In genomic region chr10:6957851-6958250, GRCh38 we compare ENCODE assay signal across 20 cellular contexts.
A peak's percentile ranks its signal among the peaks of the same experiment; 100 is the strongest.
DNase-seq lines count a peak whose midpoint lies in the region; ATAC-seq and TF ChIP-seq lines count a peak whose summit lies in the region.
"Had no signal": no experiment of that assay in that cellular context is flagged by ENCODE, and none has a peak within 500 bp of the region (broad histone marks: within the 10 kb centered on the region; RNA-seq: fewer than 3 reads in every experiment).

No MANE protein-coding gene starts in this region.

- H3K9me3 ChIP-seq in DND-41 (ENCODE audit: insufficient read depth, low read length, severe bottlenecking) (no peaks in the 10 kb centered on the region), Loucy (ENCODE audit: insufficient read depth, low read depth, low read length) (no peaks in the 10 kb centered on the region)
- H3K9me3 ChIP-seq: A549, SJSA1 had no signal

- H3K36me3 Mint-ChIP-seq in effector memory CD8-positive, alpha-beta T cell (ENCODE audit: insufficient read depth) = peaks cover 2% of the 10 kb centered on the region
- H3K36me3 Mint-ChIP-seq in natural killer cell treated with Interleukin-12 subunit alpha and Interleukin-12 subunit beta and Interleukin-15 and Interleukin-18, amount 100 ng/mL, for 72 hours = no peaks in the 10 kb centered on the region
- no peaks in the 10 kb centered on the region for H3K36me3 Mint-ChIP-seq in chondrocyte (ENCODE audit: low read depth)
- no peaks in the 10 kb centered on the region for H3K36me3 Mint-ChIP-seq in activated naive CD4-positive, alpha-beta T cell treated with anti-CD3 and anti-CD28 coated beads, Interleukin-2, amount 10 ng/mL, durations not matched to agents 7 days and 5 days
- H3K36me3 Mint-ChIP-seq: CD14-positive monocyte had no signal

- peak overlapping the region; percentile 51 to 59 for H3K4me3 Mint-ChIP-seq in effector memory CD8-positive, alpha-beta T cell
- H3K4me3 Mint-ChIP-seq in natural killer cell treated with Interleukin-12 subunit alpha and Interleukin-12 subunit beta and Interleukin-15 and Interleukin-18, amount 100 ng/mL, for 72 hours = peak overlapping the region; percentile 39
- no peak overlapping the region for H3K4me3 Mint-ChIP-seq in chondrocyte (ENCODE audit: unreplicated experiment)
- H3K4me3 Mint-ChIP-seq in activated naive CD4-positive, alpha-beta T cell treated with anti-CD3 and anti-CD28 coated beads, Interleukin-2, amount 10 ng/mL, durations not matched to agents 7 days and 5 days = no peak overlapping the region
- H3K4me3 Mint-ChIP-seq: CD14-positive monocyte, H9 had no signal

- no peak for DNase-seq in DND-41
- no peak for DNase-seq in effector memory CD8-positive, alpha-beta T cell
- DNase-seq in natural killer cell treated with Interleukin-12 subunit alpha and Interleukin-12 subunit beta and Interleukin-15 and Interleukin-18, amount 100 ng/mL, for 72 hours (ENCODE audit: low spot score) = no peak
- DNase-seq in chondrocyte (ENCODE audit: low spot score) = no peak
- DNase-seq in activated naive CD4-positive, alpha-beta T cell treated with anti-CD3 and anti-CD28 coated beads, Interleukin-2, amount 10 ng/mL, durations not matched to agents 7 days and 5 days = no peak
- DNase-seq: Calu3, DMS79 treated with DMSO at 0.1 percent for 48 hours, H9, NCI-H1105 treated with DMSO at 0.1 percent for 48 hours, NCI-H2029, NCI-H446, NCI-H524 treated with DMSO at 0.1 percent for 48 hours, NCI-H774, Right ventricle myocardium superior had no signal

- H2AFZ ChIP-seq in DND-41 (ENCODE audit: low read depth, low read length) (no peak overlapping the region), Loucy (ENCODE audit: low read length) (peak overlapping the region; percentile 32; the same call in 1 of the 2 replicates)

- H3K27ac ChIP-seq in DND-41 (ENCODE audit: low read length) = peak overlapping the region; percentile 29; the same call in 1 of the 2 replicates
- H3K27ac ChIP-seq: A549, SJSA1 had no signal

- H3K79me2 ChIP-seq in DND-41 (ENCODE audit: insufficient read depth, low read length) = no peaks in the 10 kb centered on the region
- no peaks in the 10 kb centered on the region for H3K79me2 ChIP-seq in Loucy (ENCODE audit: insufficient read depth, low read length)

- no peaks in the 10 kb centered on the region for H3K9me3 Mint-ChIP-seq in effector memory CD8-positive, alpha-beta T cell
- H3K9me3 Mint-ChIP-seq in natural killer cell treated with Interleukin-12 subunit alpha and Interleukin-12 subunit beta and Interleukin-15 and Interleukin-18, amount 100 ng/mL, for 72 hours = no peaks in the 10 kb centered on the region
- no peaks in the 10 kb centered on the region for H3K9me3 Mint-ChIP-seq in chondrocyte (ENCODE audit: low read depth)
- H3K9me3 Mint-ChIP-seq in activated naive CD4-positive, alpha-beta T cell treated with anti-CD3 and anti-CD28 coated beads, Interleukin-2, amount 10 ng/mL, durations not matched to agents 7 days and 5 days = no peaks in the 10 kb centered on the region
- H3K9me3 Mint-ChIP-seq: H9 had no signal

- H3K9me2 ChIP-seq in Loucy (replicated peaks; ENCODE audit: low read depth, low read length) = no peaks in the 10 kb centered on the region

- H3K4me2 ChIP-seq in DND-41 (ENCODE audit: insufficient read depth, low read length) (no peak overlapping the region), Loucy (ENCODE audit: low read depth, low read length, poor library complexity, severe bottlenecking) (peak overlapping the region; percentile 74)
- H3K4me2 ChIP-seq: A549 had no signal

- H3F3A ChIP-seq in Loucy (ENCODE audit: low read depth) = peaks cover 14% of the 10 kb centered on the region

- no peaks in the 10 kb centered on the region for H3K27me3 ChIP-seq in DND-41 (ENCODE audit: insufficient read depth, low read length, poor library complexity)
- no peaks in the 10 kb centered on the region for H3K27me3 ChIP-seq in Loucy (ENCODE audit: insufficient read depth, low read length, poor library complexity, severe bottlenecking)
- H3K27me3 ChIP-seq: SJSA1 had no signal

- H3K36me3 ChIP-seq in DND-41 (ENCODE audit: insufficient read depth, low read length) (no peaks in the 10 kb centered on the region), Loucy (ENCODE audit: insufficient read depth, low read length) (no peaks in the 10 kb centered on the region)
- H3K36me3 ChIP-seq: SJSA1 had no signal

- peaks cover 28 to 34% of the 10 kb centered on the region in 2 donors for H3K4me1 Mint-ChIP-seq in effector memory CD8-positive, alpha-beta T cell (ENCODE audit: low read depth in 2 of 2)
- peaks cover 25 to 45% of the 10 kb centered on the region in 2 donors for H3K4me1 Mint-ChIP-seq in natural killer cell treated with Interleukin-12 subunit alpha and Interleukin-12 subunit beta and Interleukin-15 and Interleukin-18, amount 100 ng/mL, for 72 hours (ENCODE audit: low read depth in 2 of 2)
- peaks cover 12% of the 10 kb centered on the region for H3K4me1 Mint-ChIP-seq in chondrocyte (ENCODE audit: low read depth)
- H3K4me1 Mint-ChIP-seq in activated naive CD4-positive, alpha-beta T cell treated with anti-CD3 and anti-CD28 coated beads, Interleukin-2, amount 10 ng/mL, durations not matched to agents 7 days and 5 days = peaks cover 12% of the 10 kb centered on the region

- H4K20me1 ChIP-seq in DND-41 (ENCODE audit: insufficient read depth, low read length) = no peaks in the 10 kb centered on the region
- no peaks in the 10 kb centered on the region for H4K20me1 ChIP-seq in Loucy (ENCODE audit: insufficient read depth, low read length, poor library complexity, severe bottlenecking)

- H3K4me1 ChIP-seq in DND-41 (ENCODE audit: insufficient read depth, low read length) (peaks cover 27% of the 10 kb centered on the region), Loucy (ENCODE audit: insufficient read depth, low read length, poor library complexity, severe bottlenecking) (peaks cover 69% of the 10 kb centered on the region)
- H3K4me1 ChIP-seq: A549, SJSA1 had no signal

- H3K4me3 ChIP-seq in DND-41 (ENCODE audit: low read depth in 1 of 2, low read length in 2 of 2) (no peak overlapping the region), Loucy (ENCODE audit: low read length, poor library complexity, severe bottlenecking) (peak overlapping the region; percentile 57)
- H3K4me3 ChIP-seq: A549, SJSA1 had no signal

- CTCF ChIA-PET in activated naive CD4-positive, alpha-beta T cell treated with anti-CD3 and anti-CD28 coated beads, Interleukin-2, amount 10 ng/mL, durations not matched to agents 7 days and 5 days (lab: Charles Lee) = no interaction called here

- H3K9ac ChIP-seq in DND-41 (ENCODE audit: low read depth, low read length) (no peak overlapping the region), Loucy (ENCODE audit: low read depth, low read length, poor library complexity, severe bottlenecking) (peak overlapping the region; percentile 55)

- H3K27me3 Mint-ChIP-seq in effector memory CD8-positive, alpha-beta T cell = no peaks in the 10 kb centered on the region
- no peaks in the 10 kb centered on the region for H3K27me3 Mint-ChIP-seq in natural killer cell treated with Interleukin-12 subunit alpha and Interleukin-12 subunit beta and Interleukin-15 and Interleukin-18, amount 100 ng/mL, for 72 hours
- H3K27me3 Mint-ChIP-seq in chondrocyte (ENCODE audit: low read depth) = no peaks in the 10 kb centered on the region
- peaks cover 19% of the 10 kb centered on the region for H3K27me3 Mint-ChIP-seq in activated naive CD4-positive, alpha-beta T cell treated with anti-CD3 and anti-CD28 coated beads, Interleukin-2, amount 10 ng/mL, durations not matched to agents 7 days and 5 days

- TF ChIP-seq CTCF in DND-41 (IDR thresholded peaks at IDR 0.05; ENCODE audit: borderline replicate concordance, extremely low read depth, low read length, poor library complexity, severe bottlenecking) (no peak), Loucy (conservative IDR thresholded peaks at IDR 0.05; ENCODE audit: low read length) (no peak), chondrocyte (IDR thresholded peaks at IDR 0.05) (no peak)

- peak; percentile 4; the same call in 1 of the 3 replicates for ATAC-seq in DND-41 (ENCODE audit: insufficient read depth, low read depth)
- ATAC-seq in effector memory CD8-positive, alpha-beta T cell (replicated peaks) = no peak
- ATAC-seq in natural killer cell treated with Interleukin-12 subunit alpha and Interleukin-12 subunit beta and Interleukin-15 and Interleukin-18, amount 100 ng/mL, for 72 hours = no peak
- no peak for ATAC-seq in GM18907 (IDR thresholded peaks at IDR 0.05; ENCODE audit: unreplicated experiment)
- no peak for ATAC-seq in GM21367 (IDR thresholded peaks at IDR 0.05; ENCODE audit: unreplicated experiment)

- peak overlapping the region; percentile 73 to 90 for H3K27ac Mint-ChIP-seq in effector memory CD8-positive, alpha-beta T cell
- peak overlapping the region; percentile 32 to 63 for H3K27ac Mint-ChIP-seq in natural killer cell treated with Interleukin-12 subunit alpha and Interleukin-12 subunit beta and Interleukin-15 and Interleukin-18, amount 100 ng/mL, for 72 hours
- H3K27ac Mint-ChIP-seq in chondrocyte (ENCODE audit: unreplicated experiment) = no peak overlapping the region
- H3K27ac Mint-ChIP-seq in activated naive CD4-positive, alpha-beta T cell treated with anti-CD3 and anti-CD28 coated beads, Interleukin-2, amount 10 ng/mL, durations not matched to agents 7 days and 5 days = no peak overlapping the region
- H3K27ac Mint-ChIP-seq: CD14-positive monocyte, H9 had no signal

Comparison
In these comparisons a context has a peak if more than half of its experiments do, and no peak if none do; other contexts are left out.
1. H3K27ac Mint-ChIP-seq: peak in effector memory CD8-positive, alpha-beta T cell (2 of 2) and natural killer cell treated with Interleukin-12 subunit alpha and Interleukin-12 subunit beta and Interleukin-15 and Interleukin-18, amount 100 ng/mL, for 72 hours (2 of 2); none in chondrocyte (single experiment) and activated naive CD4-positive, alpha-beta T cell treated with anti-CD3 and anti-CD28 coated beads, Interleukin-2, amount 10 ng/mL, durations not matched to agents 7 days and 5 days (single experiment).
2. H3K4me3 Mint-ChIP-seq: peak in effector memory CD8-positive, alpha-beta T cell (2 of 2) and natural killer cell treated with Interleukin-12 subunit alpha and Interleukin-12 subunit beta and Interleukin-15 and Interleukin-18, amount 100 ng/mL, for 72 hours (single experiment); none in chondrocyte (single experiment) and activated naive CD4-positive, alpha-beta T cell treated with anti-CD3 and anti-CD28 coated beads, Interleukin-2, amount 10 ng/mL, durations not matched to agents 7 days and 5 days (single experiment).